ENCODE assay signal across 8 cellular contexts in genomic region chr1:178541829-178542553, GRCh38. TPM values are rescaled to one million over a fixed set of nuclear protein-coding genes. Genes with fewer than 3 reads are reported as not detected.
DNase-seq lines count a peak whose midpoint lies in the region; ATAC-seq, FAIRE-seq and TF ChIP-seq lines count a peak whose summit lies in the region.

No MANE protein-coding gene starts in this region.

- ATAC-seq in HG02678 (IDR thresholded peaks at IDR 0.05; ENCODE audit: unreplicated experiment): peak; percentile 50

- H4K20me1 ChIP-seq in osteoblast (ENCODE audit: insufficient read depth, low read length): no peaks in the 10 kb centered on the region

- DNase-seq in activated CD4-positive, alpha-beta T cell treated with anti-CD3 and anti-CD28 coated beads for 24 hours (ENCODE audit: low read depth in 2 of 2): peak; percentile 23 to 53
- no peak for DNase-seq in activated CD4-positive, alpha-beta T cell treated with anti-CD3 and anti-CD28 coated beads for 1 hour
- DNase-seq in NCI-H2171 (lab: John Stamatoyannopoulos, UW) (peak; percentile 2), frontal cortex (ENCODE audit: low spot score in 2 of 2) (peak; percentile 47 to 60), osteoblast (ENCODE audit: insufficient read length, low spot score, missing footprints) (peak; percentile 91), cerebellar cortex (ENCODE audit: low spot score) (no peak)
- DNase-seq in activated T-cell treated with anti-CD3 and anti-CD28 coated beads, Interleukin-2, amount 50 U/mL, for 48 hours: peak; percentile 64 to 68

- peak overlapping the region; percentile 41 for H3K27ac ChIP-seq in osteoblast (ENCODE audit: low read depth, low read length)

- peak overlapping the region; percentile 96 for H3K4me3 ChIP-seq in osteoblast (ENCODE audit: insufficient read depth, low read length)

- H2AFZ ChIP-seq in osteoblast (ENCODE audit: low read length): peak overlapping the region; percentile 100

- no peak for TF ChIP-seq CTCF in osteoblast (IDR thresholded peaks at IDR 0.05; ENCODE audit: extremely low read depth, low read depth, low read length)

- H3K79me2 ChIP-seq in osteoblast (ENCODE audit: insufficient read depth, low read length): peaks cover 22% of the 10 kb centered on the region

- no peaks in the 10 kb centered on the region for H3K27me3 ChIP-seq in osteoblast (ENCODE audit: insufficient read depth, low read length)

- H3K4me2 ChIP-seq in osteoblast (ENCODE audit: insufficient read depth, low read length): peak overlapping the region; percentile 100

- FAIRE-seq in frontal cortex (lab: Jason Lieb, UNC): no peak

- peaks cover 1% of the 10 kb centered on the region for H3K36me3 ChIP-seq in osteoblast (ENCODE audit: insufficient read depth, low read length)

- H3K4me1 ChIP-seq in osteoblast (ENCODE audit: insufficient read depth, low read length): peaks cover 49% of the 10 kb centered on the region

- no peaks in the 10 kb centered on the region for H3K9me3 ChIP-seq in osteoblast (ENCODE audit: low read depth, low read length)

RNA-seq across cellular contexts. Expression of gene TEX35, which starts 29.1 kb away (rescaled TPM):
- total RNA-seq in frontal cortex (not detected), osteoblast (not detected in 2 replicates)

RNA-seq across cellular contexts. Expression of gene CLEC20A, which starts 45.2 kb away (rescaled TPM):
- total RNA-seq in frontal cortex: not detected
- total RNA-seq in osteoblast: under 0.01 TPM in 1 of 2 replicates, not detected in the other

Comparison
In these comparisons a context has a peak if more than half of its experiments do, and no peak if none do; other contexts are left out.
1. DNase-seq: peak in activated CD4-positive, alpha-beta T cell treated with anti-CD3 and anti-CD28 coated beads for 24 hours (2 of 2), NCI-H2171 (single experiment), activated T-cell treated with anti-CD3 and anti-CD28 coated beads, Interleukin-2, amount 50 U/mL, for 48 hours (2 of 2), frontal cortex (2 of 2) and osteoblast (single experiment); none in activated CD4-positive, alpha-beta T cell treated with anti-CD3 and anti-CD28 coated beads for 1 hour (single experiment) and cerebellar cortex (single experiment).